Comparison of ENCODE assay signal across 8 cellular contexts in the genomic region with DNA sequence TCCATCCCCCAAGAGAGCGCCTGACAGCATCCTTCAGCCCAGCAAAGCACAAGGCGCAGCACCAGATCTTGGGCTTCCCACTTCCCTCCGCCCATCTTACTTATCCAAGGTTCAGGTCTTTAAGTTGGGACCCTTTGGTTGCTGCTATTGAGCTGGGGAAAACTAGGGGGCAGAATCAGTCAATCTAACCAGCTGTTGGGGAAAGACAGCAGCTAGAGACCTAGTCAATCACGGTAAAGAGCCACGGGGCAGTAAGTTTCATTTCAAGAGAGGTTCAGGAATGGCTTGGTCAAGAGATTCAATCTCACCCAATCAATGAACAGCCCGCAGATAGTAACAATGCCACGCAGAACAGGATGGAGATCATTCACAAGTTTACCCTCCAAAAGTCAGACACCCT. TPM values are rescaled to one million over a fixed set of nuclear protein-coding genes. Genes with fewer than 3 reads are reported as not detected.
DNase-seq lines count a peak whose midpoint lies in the region; ATAC-seq and TF ChIP-seq lines count a peak whose summit lies in the region.

No MANE protein-coding gene starts in this region.

- peaks cover 1% of the 10 kb centered on the region for H3K36me3 Mint-ChIP-seq in activated naive CD8-positive, alpha-beta T cell treated with anti-CD3 and anti-CD28 coated beads for 36 hours

- ATAC-seq in left lung (no peak), upper lobe of left lung (ENCODE audit: low FRiP score in 2 of 2) (no peak)

- no peak for DNase-seq in cardiac muscle cell (ENCODE audit: low read depth in 1 of 2, low spot score in 1 of 2)
- DNase-seq in cardiac septum (ENCODE audit: low spot score), result no peak
- DNase-seq in activated naive CD8-positive, alpha-beta T cell treated with anti-CD3 and anti-CD28 coated beads for 36 hours, result no peak
- DNase-seq in left lung, result no peak
- DNase-seq in upper lobe of left lung, result no peak
- no peak for DNase-seq in erythroblast (lab: John Stamatoyannopoulos, UW)
- DNase-seq in stimulated activated CD4-positive, alpha-beta T cell treated with anti-CD3 and anti-CD28 coated beads, Interleukin-12 subunit alpha, Interleukin-12 subunit beta, amount 100 ng/mL, for 4 hours, result no peak
- DNase-seq in germinal center (ENCODE audit: low spot score), result no peak

- TF ChIP-seq CTCF in cardiac muscle cell (IDR thresholded peaks at IDR 0.05; ENCODE audit: low read depth, low read length), result no peak
- TF ChIP-seq CTCF in left lung (IDR thresholded peaks at IDR 0.05), result no peak
- no peak for TF ChIP-seq CTCF in upper lobe of left lung (IDR thresholded peaks at IDR 0.05)

- peaks cover 62% of the 10 kb centered on the region for H3K27me3 Mint-ChIP-seq in activated naive CD8-positive, alpha-beta T cell treated with anti-CD3 and anti-CD28 coated beads for 36 hours

- peaks cover 18% of the 10 kb centered on the region for H3K4me1 ChIP-seq in cardiac muscle cell (ENCODE audit: low read depth)
- peaks cover 12 to 33% of the 10 kb centered on the region in 2 donors for H3K4me1 ChIP-seq in left lung
- H3K4me1 ChIP-seq in upper lobe of left lung, result peaks cover 25 to 33% (median 27%) of the 10 kb centered on the region in 4 donors

- H3K9me3 ChIP-seq in cardiac muscle cell (ENCODE audit: low read depth) (no peaks in the 10 kb centered on the region), left lung (no peaks in the 10 kb centered on the region), upper lobe of left lung (no peaks in the 10 kb centered on the region)

- WGBS in upper lobe of left lung, 2 donors, result 38 to 45% methylated on average over 6 to 7 of the region's 7 CpGs

- peaks cover 22% of the 10 kb centered on the region for H3K4me1 Mint-ChIP-seq in activated naive CD8-positive, alpha-beta T cell treated with anti-CD3 and anti-CD28 coated beads for 36 hours

- H3K4me3 Mint-ChIP-seq in activated naive CD8-positive, alpha-beta T cell treated with anti-CD3 and anti-CD28 coated beads for 36 hours, result peak overlapping the region; percentile 56

- no peak overlapping the region for H3K27ac Mint-ChIP-seq in activated naive CD8-positive, alpha-beta T cell treated with anti-CD3 and anti-CD28 coated beads for 36 hours

- H3K27me3 ChIP-seq in cardiac muscle cell, result peaks cover 6% of the 10 kb centered on the region
- H3K27me3 ChIP-seq in left lung, result peaks cover 0 to 48% of the 10 kb centered on the region in 2 donors
- H3K27me3 ChIP-seq in upper lobe of left lung, result peaks cover 0 to 4% (median 0%) of the 10 kb centered on the region in 4 donors

- H3K27ac ChIP-seq in cardiac muscle cell (no peak overlapping the region), left lung (no peak overlapping the region), upper lobe of left lung (no peak overlapping the region)

- no peak for TF ChIP-seq EP300 in upper lobe of left lung (IDR thresholded peaks at IDR 0.05)

- no peaks in the 10 kb centered on the region for H3K9me3 Mint-ChIP-seq in activated naive CD8-positive, alpha-beta T cell treated with anti-CD3 and anti-CD28 coated beads for 36 hours

- intact Hi-C loops in cardiac septum (cut with DNase I), result loop anchor here (5.0 kb wide), 3 partner anchors 89 to 249 kb away; a partner anchor contains a TSS
- intact Hi-C loops in left lung (cut with DNase I), result no loop called here

- H3K36me3 ChIP-seq in cardiac muscle cell (no peaks in the 10 kb centered on the region), left lung (no peaks in the 10 kb centered on the region), upper lobe of left lung (no peaks in the 10 kb centered on the region)

- no peak for TF ChIP-seq POLR2A in upper lobe of left lung (IDR thresholded peaks at IDR 0.05)
- TF ChIP-seq POLR2A in erythroblast (IDR thresholded peaks at IDR 0.05; ENCODE audit: low read length), result no peak

- peak overlapping the region; percentile 84 for H3K4me3 ChIP-seq in cardiac muscle cell
- peak overlapping the region; percentile 59 to 78 for H3K4me3 ChIP-seq in left lung
- peak overlapping the region in 3 of 4 donors; percentile 51 to 62 (median 53) for H3K4me3 ChIP-seq in upper lobe of left lung

RNA-seq across cellular contexts. Expression of a gene that starts 1.7 kb away (rescaled TPM):
- total RNA-seq in cardiac muscle cell (32.7 and 61.3 TPM in 2 replicates), cardiac septum (27.9 TPM), left lung (1 to 10 TPM; 2.4 to 6.9 TPM), upper lobe of left lung (1 to 10 TPM; 1.4 to 6.8 (median 4.7) TPM)
- polyA plus RNA-seq in cardiac muscle cell, result 29.0 and 55.4 TPM in 2 replicates
- total RNA-seq in activated naive CD8-positive, alpha-beta T cell treated with anti-CD3 and anti-CD28 coated beads for 36 hours, result 1 to 10 TPM; 1.4 to 1.5 TPM
